In the genomic region with DNA sequence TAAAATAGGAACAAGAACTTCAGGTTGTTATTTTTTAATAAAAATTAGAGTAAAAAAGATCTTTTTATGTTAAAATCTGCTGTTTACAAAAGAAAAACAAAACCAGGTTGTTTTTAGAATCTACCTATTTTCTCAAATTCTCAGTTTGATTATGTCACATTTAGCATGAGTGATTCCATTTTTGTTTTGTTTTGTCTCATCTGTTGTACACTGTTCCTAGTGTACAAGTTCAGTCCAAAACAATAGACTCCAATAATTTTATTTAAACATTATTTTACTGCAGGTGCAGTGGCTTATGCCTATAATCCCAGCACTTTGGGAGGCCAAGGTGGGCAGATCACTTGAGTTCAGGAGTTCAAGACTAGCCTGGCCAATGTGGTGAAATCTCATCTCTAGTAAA, we compare ENCODE assay signal across 7 cellular contexts.
"Had no signal": no experiment of that assay in that cellular context is flagged by ENCODE, and none has a peak within 500 bp of the region (broad histone marks: within the 10 kb centered on the region; RNA-seq: fewer than 3 reads in every experiment).

No MANE protein-coding gene starts in this region.

- DNase-seq: GDM1, GF-D8 had no signal

- FAIRE-seq: G401.6, GM12891, GM12892, GM18507, GM19239 had no signal
